In genomic region chr10:130466271-130466997, GRCh38 we compare ENCODE assay signal across 19 cellular contexts.
"Had no signal": no experiment of that assay in that cellular context is flagged by ENCODE, and none has a peak within 500 bp of the region (broad histone marks: within the 10 kb centered on the region; RNA-seq: fewer than 3 reads in every experiment).

No MANE protein-coding gene starts in this region.

- H3K4me3 ChIP-seq: adrenal gland, MG63 had no signal

- ATAC-seq: activated CD4-positive, CD25-positive, alpha-beta regulatory T cell treated with anti-CD3 and anti-CD28 coated beads, Interleukin-2, amount 50 U/mL, for 24 hours; PC-3 had no signal

- DNase-seq: activated CD4-positive, alpha-beta T cell treated with anti-CD3 and anti-CD28 coated beads for 48 hours; activated CD4-positive, alpha-beta T cell treated with anti-CD3 and anti-CD28 coated beads, Interleukin-2, amount 50 U/mL, for 4 hours; activated CD8-positive, alpha-beta memory T cell treated with anti-CD3 and anti-CD28 coated beads for 24 hours; activated naive CD4-positive, alpha-beta T cell treated with anti-CD3 and anti-CD28 coated beads, Interleukin-2, amount 50 U/mL, for 16 hours; activated naive CD8-positive, alpha-beta T cell treated with anti-CD3 and anti-CD28 coated beads, Interleukin-2, amount 10 ng/mL, durations not matched to agents 7 days and 5 days; anterior cingulate cortex; caudate nucleus; MG63; NCI-H1105; NCI-H1436; NCI-H1694 treated with DMSO at 0.1 percent for 48 hours; NCI-H2029 treated with DMSO at 0.1 percent for 48 hours; NCI-H510A treated with DMSO at 0.1 percent for 48 hours; NCI-H69; PC-3; SHP77 treated with DMSO at 0.1 percent for 48 hours had no signal

- H3K27me3 ChIP-seq: adrenal gland, MG63 had no signal

- H3K4me1 ChIP-seq: adrenal gland had no signal

- H3K4me1 Mint-ChIP-seq: activated naive CD8-positive, alpha-beta T cell treated with anti-CD3 and anti-CD28 coated beads, Interleukin-2, amount 10 ng/mL, durations not matched to agents 7 days and 5 days had no signal

- H3K36me3 ChIP-seq: adrenal gland, MG63 had no signal

- H3K4me3 Mint-ChIP-seq: activated naive CD8-positive, alpha-beta T cell treated with anti-CD3 and anti-CD28 coated beads, Interleukin-2, amount 10 ng/mL, durations not matched to agents 7 days and 5 days; T-helper 1 cell treated with Interleukin-12 subunit alpha and Interleukin-12 subunit beta and Interleukin-4 antibody, amounts not matched to agents 30 μg/mL and 1 μg/mL, for 36 hours had no signal

- H3K36me3 Mint-ChIP-seq: activated naive CD8-positive, alpha-beta T cell treated with anti-CD3 and anti-CD28 coated beads, Interleukin-2, amount 10 ng/mL, durations not matched to agents 7 days and 5 days had no signal

- H3K27ac Mint-ChIP-seq: activated naive CD8-positive, alpha-beta T cell treated with anti-CD3 and anti-CD28 coated beads, Interleukin-2, amount 10 ng/mL, durations not matched to agents 7 days and 5 days; T-helper 1 cell treated with Interleukin-12 subunit alpha and Interleukin-12 subunit beta and Interleukin-4 antibody, amounts not matched to agents 30 μg/mL and 1 μg/mL, for 36 hours had no signal

- H3K27ac ChIP-seq: adrenal gland had no signal

- H3K9me3 ChIP-seq: adrenal gland, MG63 had no signal
